Comparison of ENCODE assay signal across 18 cellular contexts in the genomic region with DNA sequence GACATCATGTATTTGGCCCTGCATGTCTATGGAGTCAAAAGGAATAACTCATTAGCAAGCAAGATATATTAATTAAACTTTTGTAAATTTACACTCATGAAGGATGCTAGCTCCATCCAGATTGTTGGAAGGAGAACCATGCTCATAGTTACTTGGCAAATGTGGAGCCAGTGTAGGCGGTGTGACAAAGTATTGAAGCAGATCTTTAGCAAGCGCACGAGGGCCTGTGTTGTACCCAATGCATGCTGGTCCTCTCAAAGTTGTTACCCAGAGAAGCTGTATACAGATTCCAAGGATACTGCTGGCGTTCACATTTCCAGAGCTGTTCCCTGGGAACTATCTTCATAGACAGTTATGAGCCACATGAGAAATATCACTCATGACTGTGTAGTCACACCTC.
DNase-seq lines count a peak whose midpoint lies in the region; ATAC-seq and TF ChIP-seq lines count a peak whose summit lies in the region.
"Had no signal": no experiment of that assay in that cellular context is flagged by ENCODE, and none has a peak within 500 bp of the region (broad histone marks: within the 10 kb centered on the region; RNA-seq: fewer than 3 reads in every experiment).

No MANE protein-coding gene starts in this region.

- H3K9me2 ChIP-seq in GM23338 (ENCODE audit: insufficient read depth), result no peaks in the 10 kb centered on the region

- H3K4me2 ChIP-seq in GM23338, result no peak overlapping the region
- H3K4me2 ChIP-seq: A549; BLaER1 treated with 17β-estradiol and CSF1 and Interleukin-3, amounts not matched to agents 10 nM and 100 nM had no signal

- H3K79me2 ChIP-seq in GM23338 (replicated peaks; ENCODE audit: insufficient read depth), result no peaks in the 10 kb centered on the region

- no peaks in the 10 kb centered on the region for H4K20me1 ChIP-seq in GM23338 (replicated peaks; ENCODE audit: insufficient read depth)

- H3K27me3 Mint-ChIP-seq in GM23338 (ENCODE audit: insufficient read depth, low read depth, poor library complexity), result no peaks in the 10 kb centered on the region
- H3K27me3 Mint-ChIP-seq: CD4-positive, alpha-beta T cell had no signal

- peaks cover 2% of the 10 kb centered on the region; the same call in 2 of the 3 replicates for H3K36me3 Mint-ChIP-seq in GM23338 (ENCODE audit: low read depth)
- H3K36me3 Mint-ChIP-seq: CD8-positive, alpha-beta T cell had no signal

- H3F3A ChIP-seq in GM23338 (replicated peaks; ENCODE audit: low read depth), result no peaks in the 10 kb centered on the region

- no peak overlapping the region for H3K27ac Mint-ChIP-seq in GM23338
- H3K27ac Mint-ChIP-seq: B cell; CD4-positive, alpha-beta T cell; CD8-positive, alpha-beta T cell had no signal

- no peak overlapping the region for H3K4me3 Mint-ChIP-seq in GM23338
- H3K4me3 Mint-ChIP-seq: B cell; CD4-positive, alpha-beta T cell; CD8-positive, alpha-beta T cell had no signal

- in situ Hi-C loops in GM13977 (cut with MboI; ENCODE audit: low pct_unique_long_range_greater_than_20kb, low sequenced_read_pairs, unreplicated experiment), result no loop called here

- no peaks in the 10 kb centered on the region for H3K36me3 ChIP-seq in GM23338 (ENCODE audit: insufficient read depth)
- H3K36me3 ChIP-seq: BLaER1 treated with 17β-estradiol and CSF1 and Interleukin-3, amounts not matched to agents 10 nM and 100 nM had no signal

- no peak overlapping the region for H2AFZ ChIP-seq in GM23338

- H3K4me1 Mint-ChIP-seq in GM23338, result peaks cover 12% of the 10 kb centered on the region
- H3K4me1 Mint-ChIP-seq: B cell had no signal

- no peak for ATAC-seq in GM23338
- ATAC-seq: A549; CD8-positive, alpha-beta T cell had no signal

- H3K4me1 ChIP-seq in GM23338 (ENCODE audit: insufficient read depth), result no peaks in the 10 kb centered on the region
- H3K4me1 ChIP-seq: A549; BLaER1 treated with 17β-estradiol and CSF1 and Interleukin-3, amounts not matched to agents 10 nM and 100 nM; Caco-2 had no signal

- DNase-seq in Ammon's horn (ENCODE audit: low spot score), result peak; percentile 22
- peak; percentile 10 for DNase-seq in middle frontal gyrus (ENCODE audit: extremely low spot score, low spot score)
- DNase-seq in occipital lobe (lab: John Stamatoyannopoulos, UW), result peak; percentile 2
- no peak for DNase-seq in glomerular visceral epithelial cell (ENCODE audit: extremely low spot score)
- DNase-seq in GM13977 (ENCODE audit: low spot score), result no peak
- no peak for DNase-seq in GM23338 (ENCODE audit: low spot score)
- DNase-seq: ACHN; Caco-2; Calu3; CD4-positive, alpha-beta T cell; CD8-positive, alpha-beta T cell; DMS79 treated with DMSO at 0.1 percent for 48 hours; GF-D8 had no signal

- no peak overlapping the region for H3K27ac ChIP-seq in GM23338 (ENCODE audit: low read depth)
- H3K27ac ChIP-seq: 22Rv1; A549; BLaER1 treated with 17β-estradiol and CSF1 and Interleukin-3, amounts not matched to agents 10 nM and 100 nM; C4-2B had no signal

- no peak for TF ChIP-seq CTCF in GM13977 (IDR thresholded peaks at IDR 0.05; ENCODE audit: extremely low read depth, insufficient read depth, missing control alignments)
- no peak for TF ChIP-seq CTCF in GM23338 (conservative IDR thresholded peaks at IDR 0.05; ENCODE audit: low read depth in 2 of 2)

- no peak overlapping the region for H3K4me3 ChIP-seq in GM23338
- H3K4me3 ChIP-seq: A549; BLaER1 treated with 17β-estradiol and CSF1 and Interleukin-3, amounts not matched to agents 10 nM and 100 nM had no signal

- peaks cover 2% of the 10 kb centered on the region for H3K9me3 Mint-ChIP-seq in GM23338
- H3K9me3 Mint-ChIP-seq: CD4-positive, alpha-beta T cell; CD8-positive, alpha-beta T cell had no signal

- no peaks in the 10 kb centered on the region for H3K27me3 ChIP-seq in GM23338 (ENCODE audit: insufficient read depth)

TF ChIP-seq in GM23338, 12 proteins besides CTCF, POLR2A, EP300 and RAD21 (continues in another document):
- TF ChIP-seq CREB1 (CRISPR knock-in tag; IDR thresholded peaks at IDR 0.05; ENCODE audit: low read depth), result no peak
- TF ChIP-seq ZNF114 (CRISPR knock-in tag; IDR thresholded peaks at IDR 0.05), result no peak
- TF ChIP-seq, protein P1, sequence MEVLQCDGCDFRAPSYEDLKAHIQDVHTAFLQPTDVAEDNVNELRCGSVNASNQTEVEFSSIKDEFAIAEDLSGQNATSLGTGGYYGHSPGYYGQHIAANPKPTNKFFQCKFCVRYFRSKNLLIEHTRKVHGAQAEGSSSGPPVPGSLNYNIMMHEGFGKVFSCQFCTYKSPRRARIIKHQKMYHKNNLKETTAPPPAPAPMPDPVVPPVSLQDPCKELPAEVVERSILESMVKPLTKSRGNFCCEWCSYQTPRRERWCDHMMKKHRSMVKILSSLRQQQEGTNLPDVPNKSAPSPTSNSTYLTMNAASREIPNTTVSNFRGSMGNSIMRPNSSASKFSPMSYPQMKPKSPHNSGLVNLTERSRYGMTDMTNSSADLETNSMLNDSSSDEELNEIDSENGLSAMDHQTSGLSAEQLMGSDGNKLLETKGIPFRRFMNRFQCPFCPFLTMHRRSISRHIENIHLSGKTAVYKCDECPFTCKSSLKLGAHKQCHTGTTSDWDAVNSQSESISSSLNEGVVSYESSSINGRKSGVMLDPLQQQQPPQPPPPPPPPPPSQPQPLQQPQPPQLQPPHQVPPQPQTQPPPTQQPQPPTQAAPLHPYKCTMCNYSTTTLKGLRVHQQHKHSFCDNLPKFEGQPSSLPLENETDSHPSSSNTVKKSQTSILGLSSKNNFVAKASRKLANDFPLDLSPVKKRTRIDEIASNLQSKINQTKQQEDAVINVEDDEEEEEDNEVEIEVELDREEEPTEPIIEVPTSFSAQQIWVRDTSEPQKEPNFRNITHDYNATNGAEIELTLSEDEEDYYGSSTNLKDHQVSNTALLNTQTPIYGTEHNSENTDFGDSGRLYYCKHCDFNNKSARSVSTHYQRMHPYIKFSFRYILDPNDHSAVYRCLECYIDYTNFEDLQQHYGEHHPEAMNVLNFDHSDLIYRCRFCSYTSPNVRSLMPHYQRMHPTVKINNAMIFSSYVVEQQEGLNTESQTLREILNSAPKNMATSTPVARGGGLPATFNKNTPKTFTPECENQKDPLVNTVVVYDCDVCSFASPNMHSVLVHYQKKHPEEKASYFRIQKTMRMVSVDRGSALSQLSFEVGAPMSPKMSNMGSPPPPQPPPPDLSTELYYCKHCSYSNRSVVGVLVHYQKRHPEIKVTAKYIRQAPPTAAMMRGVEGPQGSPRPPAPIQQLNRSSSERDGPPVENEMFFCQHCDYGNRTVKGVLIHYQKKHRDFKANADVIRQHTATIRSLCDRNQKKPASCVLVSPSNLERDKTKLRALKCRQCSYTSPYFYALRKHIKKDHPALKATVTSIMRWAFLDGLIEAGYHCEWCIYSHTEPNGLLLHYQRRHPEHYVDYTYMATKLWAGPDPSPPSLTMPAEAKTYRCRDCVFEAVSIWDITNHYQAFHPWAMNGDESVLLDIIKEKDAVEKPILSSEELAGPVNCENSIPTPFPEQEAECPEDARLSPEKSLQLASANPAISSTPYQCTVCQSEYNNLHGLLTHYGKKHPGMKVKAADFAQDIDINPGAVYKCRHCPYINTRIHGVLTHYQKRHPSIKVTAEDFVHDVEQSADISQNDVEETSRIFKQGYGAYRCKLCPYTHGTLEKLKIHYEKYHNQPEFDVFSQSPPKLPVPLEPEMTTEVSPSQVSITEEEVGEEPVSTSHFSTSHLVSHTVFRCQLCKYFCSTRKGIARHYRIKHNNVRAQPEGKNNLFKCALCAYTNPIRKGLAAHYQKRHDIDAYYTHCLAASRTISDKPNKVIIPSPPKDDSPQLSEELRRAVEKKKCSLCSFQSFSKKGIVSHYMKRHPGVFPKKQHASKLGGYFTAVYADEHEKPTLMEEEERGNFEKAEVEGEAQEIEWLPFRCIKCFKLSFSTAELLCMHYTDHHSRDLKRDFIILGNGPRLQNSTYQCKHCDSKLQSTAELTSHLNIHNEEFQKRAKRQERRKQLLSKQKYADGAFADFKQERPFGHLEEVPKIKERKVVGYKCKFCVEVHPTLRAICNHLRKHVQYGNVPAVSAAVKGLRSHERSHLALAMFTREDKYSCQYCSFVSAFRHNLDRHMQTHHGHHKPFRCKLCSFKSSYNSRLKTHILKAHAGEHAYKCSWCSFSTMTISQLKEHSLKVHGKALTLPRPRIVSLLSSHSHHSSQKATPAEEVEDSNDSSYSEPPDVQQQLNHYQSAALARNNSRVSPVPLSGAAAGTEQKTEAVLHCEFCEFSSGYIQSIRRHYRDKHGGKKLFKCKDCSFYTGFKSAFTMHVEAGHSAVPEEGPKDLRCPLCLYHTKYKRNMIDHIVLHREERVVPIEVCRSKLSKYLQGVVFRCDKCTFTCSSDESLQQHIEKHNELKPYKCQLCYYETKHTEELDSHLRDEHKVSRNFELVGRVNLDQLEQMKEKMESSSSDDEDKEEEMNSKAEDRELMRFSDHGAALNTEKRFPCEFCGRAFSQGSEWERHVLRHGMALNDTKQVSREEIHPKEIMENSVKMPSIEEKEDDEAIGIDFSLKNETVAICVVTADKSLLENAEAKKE (CRISPR knock-in tag; IDR thresholded peaks at IDR 0.05), result no peak
- TF ChIP-seq NANOG (IDR thresholded peaks at IDR 0.05; ENCODE audit: borderline replicate concordance), result no peak
- TF ChIP-seq ZNF331 (CRISPR knock-in tag; IDR thresholded peaks at IDR 0.05; ENCODE audit: low read depth), result no peak
- no peak for TF ChIP-seq JUNB (IDR thresholded peaks at IDR 0.05; ENCODE audit: unreplicated experiment)
- TF ChIP-seq POLR2AphosphoS5 (IDR thresholded peaks at IDR 0.05; ENCODE audit: low read depth), result no peak
- no peak for TF ChIP-seq STAT1 (IDR thresholded peaks at IDR 0.05; ENCODE audit: unreplicated experiment)
- TF ChIP-seq, protein P2, sequence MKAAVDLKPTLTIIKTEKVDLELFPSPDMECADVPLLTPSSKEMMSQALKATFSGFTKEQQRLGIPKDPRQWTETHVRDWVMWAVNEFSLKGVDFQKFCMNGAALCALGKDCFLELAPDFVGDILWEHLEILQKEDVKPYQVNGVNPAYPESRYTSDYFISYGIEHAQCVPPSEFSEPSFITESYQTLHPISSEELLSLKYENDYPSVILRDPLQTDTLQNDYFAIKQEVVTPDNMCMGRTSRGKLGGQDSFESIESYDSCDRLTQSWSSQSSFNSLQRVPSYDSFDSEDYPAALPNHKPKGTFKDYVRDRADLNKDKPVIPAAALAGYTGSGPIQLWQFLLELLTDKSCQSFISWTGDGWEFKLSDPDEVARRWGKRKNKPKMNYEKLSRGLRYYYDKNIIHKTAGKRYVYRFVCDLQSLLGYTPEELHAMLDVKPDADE (IDR thresholded peaks at IDR 0.05), result no peak

Comparison
In these comparisons a context has a peak if more than half of its experiments do, and no peak if none do; other contexts are left out.
1. DNase-seq: peak in Ammon's horn (single experiment), middle frontal gyrus (single experiment) and occipital lobe (single experiment); none in glomerular visceral epithelial cell (single experiment), GM13977 (single experiment) and GM23338 (single experiment).